Comparison of ENCODE assay signal across 8 cellular contexts in genomic region chr11:67120456-67120855, GRCh38. TPM values are rescaled to one million over a fixed set of nuclear protein-coding genes. Genes with fewer than 3 reads are reported as not detected.
DNase-seq lines count a peak whose midpoint lies in the region; ATAC-seq, FAIRE-seq and TF ChIP-seq lines count a peak whose summit lies in the region.

No MANE protein-coding gene starts in this region.

- H3K79me2 ChIP-seq in keratinocyte (ENCODE audit: control insufficient read depth, insufficient read depth, low read length) = peaks cover 60% of the 10 kb centered on the region

- DNase-seq in NCI-H526 treated with DMSO at 0.1 percent for 48 hours (lab: John Stamatoyannopoulos, UW) = peak; percentile 42
- DNase-seq in NCI-H526 (lab: John Stamatoyannopoulos, UW) = no peak
- DNase-seq in activated naive CD4-positive, alpha-beta T cell treated with anti-CD3 and anti-CD28 coated beads, Interleukin-2, amount 50 U/mL, for 72 hours (ENCODE audit: low spot score in 2 of 2) = peak in 1 of 2 donors; percentile 9
- DNase-seq in keratinocyte (ENCODE audit: low read depth, low spot score) = no peak
- DNase-seq in NCI-H1694 (lab: John Stamatoyannopoulos, UW) = no peak
- no peak for DNase-seq in NCI-H1105 treated with DMSO at 0.1 percent for 48 hours (lab: John Stamatoyannopoulos, UW)
- no peak for DNase-seq in D341Med (ENCODE audit: low spot score)

- no peak for TF ChIP-seq CTCF in keratinocyte (optimal IDR thresholded peaks at IDR 0.05 in 1 of 3, IDR thresholded peaks at IDR 0.05 in 1 of 3, conservative IDR thresholded peaks at IDR 0.05 in 1 of 3; ENCODE audit: extremely low read depth in 1 of 3, insufficient read depth in 2 of 3, low read length in 3 of 3)

- H3K9ac ChIP-seq in keratinocyte (ENCODE audit: control insufficient read depth, extremely low read depth, insufficient read depth, low read length) (peak overlapping the region; percentile 93), subcutaneous abdominal adipose tissue (ENCODE audit: low read length in 5 of 5) (peak overlapping the region; percentile 72 to 93 (median 84))

- FAIRE-seq in keratinocyte (lab: Jason Lieb, UNC) = no peak

- H3K4me1 ChIP-seq in keratinocyte (ENCODE audit: control insufficient read depth, extremely low read depth, insufficient read depth, low read length) = peaks cover 17% of the 10 kb centered on the region
- H3K4me1 ChIP-seq in subcutaneous abdominal adipose tissue (ENCODE audit: control insufficient read depth in 5 of 5, insufficient read depth in 5 of 5, low read length in 5 of 5) = peaks cover 0 to 40% (median 34%) of the 10 kb centered on the region in 5 donors

- no peaks in the 10 kb centered on the region for H4K20me1 ChIP-seq in keratinocyte (ENCODE audit: control insufficient read depth, extremely low read depth, insufficient read depth, low read length)

- peaks cover 16 to 23% of the 10 kb centered on the region in 2 donors for H3K36me3 Mint-ChIP-seq in activated naive CD4-positive, alpha-beta T cell treated with anti-CD3 and anti-CD28 coated beads, Interleukin-2, amount 50 U/mL, for 72 hours

- H3K27ac ChIP-seq in keratinocyte (ENCODE audit: control insufficient read depth, insufficient read depth, low read length) (peak overlapping the region; percentile 88), subcutaneous abdominal adipose tissue (ENCODE audit: low read depth, low read length) (peak overlapping the region; percentile 76)

- no peaks in the 10 kb centered on the region for H3K36me3 ChIP-seq in keratinocyte (ENCODE audit: control insufficient read depth in 2 of 2, extremely low read depth in 1 of 2, insufficient read depth in 2 of 2, low read length in 2 of 2)
- H3K36me3 ChIP-seq in subcutaneous abdominal adipose tissue (ENCODE audit: control insufficient read depth in 5 of 5, insufficient read depth in 5 of 5, low read length in 5 of 5) = peaks cover 0 to 4% (median 0%) of the 10 kb centered on the region in 5 donors

- H3K27ac Mint-ChIP-seq in activated naive CD4-positive, alpha-beta T cell treated with anti-CD3 and anti-CD28 coated beads, Interleukin-2, amount 50 U/mL, for 72 hours = peak overlapping the region; percentile 94 to 98

- no peaks in the 10 kb centered on the region for H3K9me3 Mint-ChIP-seq in activated naive CD4-positive, alpha-beta T cell treated with anti-CD3 and anti-CD28 coated beads, Interleukin-2, amount 50 U/mL, for 72 hours

- H3K27me3 ChIP-seq in keratinocyte (ENCODE audit: control insufficient read depth, extremely low read depth, insufficient read depth, low read length) = no peaks in the 10 kb centered on the region
- no peaks in the 10 kb centered on the region for H3K27me3 ChIP-seq in subcutaneous abdominal adipose tissue (ENCODE audit: control insufficient read depth in 5 of 5, insufficient read depth in 4 of 5, low read length in 5 of 5)

- H3K9me3 ChIP-seq in keratinocyte (ENCODE audit: control insufficient read depth, low read depth, low read length) (no peaks in the 10 kb centered on the region), subcutaneous abdominal adipose tissue (ENCODE audit: control insufficient read depth in 5 of 5, low read length in 5 of 5) (no peaks in the 10 kb centered on the region)

- dilution Hi-C loops in keratinocyte (cut with MboI; ENCODE audit: extremely low pct_ligation_motif_present, low sequenced_read_pairs) = no loop called here

- no peak for ATAC-seq in activated naive CD4-positive, alpha-beta T cell treated with anti-CD3 and anti-CD28 coated beads, Interleukin-2, amount 50 U/mL, for 72 hours

- no peaks in the 10 kb centered on the region for H3K9me1 ChIP-seq in keratinocyte (ENCODE audit: control insufficient read depth, extremely low read depth, insufficient read depth, low read length)

- H2AFZ ChIP-seq in keratinocyte (ENCODE audit: control insufficient read depth, low read length) = no peak overlapping the region

- H3K4me3 ChIP-seq in keratinocyte (ENCODE audit: control insufficient read depth in 2 of 3, extremely low read depth in 1 of 3, insufficient read depth in 2 of 3, low read depth in 1 of 3, low read length in 3 of 3) (peak overlapping the region; percentile 55 to 99 (median 98)), subcutaneous abdominal adipose tissue (ENCODE audit: low read depth in 1 of 5, low read length in 5 of 5) (peak overlapping the region; percentile 73 to 93 (median 83))

- H3K4me2 ChIP-seq in keratinocyte (ENCODE audit: control insufficient read depth, extremely low read depth, insufficient read depth, low read depth, low read length) = peak overlapping the region; percentile 90

RNA-seq across cellular contexts. Expression of gene KDM2A, which starts 1.4 kb away (rescaled TPM):
- total RNA-seq in activated naive CD4-positive, alpha-beta T cell treated with anti-CD3 and anti-CD28 coated beads, Interleukin-2, amount 50 U/mL, for 72 hours = 10 to 100 TPM; 82.7 to 97.5 TPM
- polyA plus RNA-seq in keratinocyte = 29.9 to 39.6 TPM (median 30.3 TPM) in 3 replicates
- 47.9 TPM for polyA plus RNA-seq in keratinocyte (2011; ENCODE audit: low read depth)
- polyA plus RNA-seq in keratinocyte (2011; cell fraction: cytosol; rRNA removed) = 26.7 and 28.2 TPM in 2 replicates
- polyA plus RNA-seq in keratinocyte (2011; cell fraction: nucleus; rRNA removed) = 90.1 and 96.7 TPM in 2 replicates
- 29.7 and 35.1 TPM in 2 replicates for polyA plus RNA-seq in keratinocyte (2012; ENCODE audit: low replicate concordance)
- 70.9 to 90.4 TPM (median 77.6 TPM) in 3 replicates for polyA minus RNA-seq in keratinocyte
- polyA minus RNA-seq in keratinocyte (2011; cell fraction: cytosol; rRNA and poly(A)+ RNA removed) = 45.1 TPM
- polyA minus RNA-seq in keratinocyte (2011; cell fraction: nucleus; rRNA and poly(A)+ RNA removed) = 60.5 and 97.2 TPM in 2 replicates
